ENCODE assay signal across 1 cellular context in genomic region chr9:110977259-110977709, GRCh38.
TF ChIP-seq lines count a peak whose summit lies in the region.

No MANE protein-coding gene starts in this region.

TF ChIP-seq in GM12878, 131 proteins besides CTCF, POLR2A, EP300 and RAD21 (continued from another document):
- TF ChIP-seq BRCA1 (IDR thresholded peaks at IDR 0.05; ENCODE audit: low read depth, low read length) = no peak
- TF ChIP-seq ZNF217 (IDR thresholded peaks at IDR 0.05) = no peak
- peak; percentile 25; the same call in 1 of the 2 replicates for TF ChIP-seq EED (IDR thresholded peaks at IDR 0.05; ENCODE audit: low read depth)
- TF ChIP-seq IKZF1 (conservative IDR thresholded peaks at IDR 0.05) = 0 out of 2 replicates have a peak, but pooled peaks have one; percentile 28
- no peak for TF ChIP-seq CBX5 (IDR thresholded peaks at IDR 0.05; ENCODE audit: low read depth)
- no peak for TF ChIP-seq CUX1 (IDR thresholded peaks at IDR 0.05; ENCODE audit: insufficient replicate concordance, low read depth, low read length)
- TF ChIP-seq HDAC6 (IDR thresholded peaks at IDR 0.05; ENCODE audit: unreplicated experiment) = no peak
- TF ChIP-seq CBX3 (IDR thresholded peaks at IDR 0.05; ENCODE audit: borderline replicate concordance, low read depth) = no peak
- TF ChIP-seq RAD51 (IDR thresholded peaks at IDR 0.05) = no peak
- TF ChIP-seq HCFC1 (IDR thresholded peaks at IDR 0.05; ENCODE audit: low read length) = no peak
